14 cellular contexts compared by ENCODE assay signal in genomic region chr14:63874223-63874622, GRCh38. TPM values are rescaled to one million over a fixed set of nuclear protein-coding genes. Genes with fewer than 3 reads are reported as not detected.
A peak's percentile ranks its signal among the peaks of the same experiment; 100 is the strongest.
DNase-seq lines count a peak whose midpoint lies in the region; ATAC-seq and TF ChIP-seq lines count a peak whose summit lies in the region.
"Had no signal": no experiment of that assay in that cellular context is flagged by ENCODE, and none has a peak within 500 bp of the region (broad histone marks: within the 10 kb centered on the region; RNA-seq: fewer than 3 reads in every experiment).

No MANE protein-coding gene starts in this region.

- H3K27ac Mint-ChIP-seq in CD4-positive, CD25-positive, alpha-beta regulatory T cell, result peak overlapping the region in 1 of 3 donors; percentile 9
- no peak overlapping the region for H3K27ac Mint-ChIP-seq in activated naive CD4-positive, alpha-beta T cell treated with anti-CD3 and anti-CD28 coated beads, Interleukin-2, amount 50 U/mL, for 72 hours
- no peak overlapping the region for H3K27ac Mint-ChIP-seq in stimulated activated naive B cell treated with anti-CD40 and anti-IgM and Interleukin-4, amounts not matched to agents 10 μg/mL and 1 μg/mL and 100 μg/mL, for 72 hours

- H3K4me2 ChIP-seq in OCI-LY7 (ENCODE audit: low read length), result peak overlapping the region; percentile 37; the same call in 1 of the 2 replicates

- peaks cover 41 to 69% (median 58%) of the 10 kb centered on the region in 4 donors for H3K4me1 Mint-ChIP-seq in CD4-positive, CD25-positive, alpha-beta regulatory T cell
- peaks cover 28 to 39% of the 10 kb centered on the region in 2 donors for H3K4me1 Mint-ChIP-seq in stimulated activated naive B cell treated with anti-CD40 and anti-IgM and Interleukin-4, amounts not matched to agents 10 μg/mL and 1 μg/mL and 100 μg/mL, for 72 hours

- H3K27ac ChIP-seq in CD4-positive, CD25-positive, alpha-beta regulatory T cell (ENCODE audit: insufficient read depth, low read length, poor library complexity, severe bottlenecking), result no peak overlapping the region
- H3K27ac ChIP-seq in OCI-LY7 (ENCODE audit: low read depth, low read length, poor library complexity, severe bottlenecking) (no peak overlapping the region), foreskin keratinocyte (peak overlapping the region; percentile 80), prostate gland (peak overlapping the region; percentile 15 to 56)

- peak overlapping the region; percentile 14 for H3K4me3 ChIP-seq in CD4-positive, CD25-positive, alpha-beta regulatory T cell (ENCODE audit: low read depth, low read length)
- H3K4me3 ChIP-seq in OCI-LY7 (ENCODE audit: low read depth, low read length, poor library complexity, severe bottlenecking) (no peak overlapping the region), prostate gland (no peak overlapping the region)

- no peaks in the 10 kb centered on the region for H3K9me2 ChIP-seq in OCI-LY7 (ENCODE audit: insufficient read depth, low read length)

- TF ChIP-seq CTCF in OCI-LY7 (conservative IDR thresholded peaks at IDR 0.05; ENCODE audit: low read length) (no peak), foreskin keratinocyte (conservative IDR thresholded peaks at IDR 0.05) (no peak), prostate gland (IDR thresholded peaks at IDR 0.05) (no peak)

- ATAC-seq in CD4-positive, CD25-positive, alpha-beta regulatory T cell (ENCODE audit: low read depth in 2 of 2), result no peak
- ATAC-seq in foreskin keratinocyte, result no peak
- no peak for ATAC-seq in activated naive CD4-positive, alpha-beta T cell treated with anti-CD3 and anti-CD28 coated beads, Interleukin-2, amount 50 U/mL, for 72 hours
- no peak for ATAC-seq in stimulated activated naive B cell treated with anti-CD40 and anti-IgM and Interleukin-4, amounts not matched to agents 10 μg/mL and 1 μg/mL and 100 μg/mL, for 72 hours (replicated peaks)

- TF ChIP-seq POLR2A in prostate gland (IDR thresholded peaks at IDR 0.05), result no peak

- H3K4me1 ChIP-seq in CD4-positive, CD25-positive, alpha-beta regulatory T cell (ENCODE audit: control insufficient read depth, insufficient read depth, low read length, poor library complexity, severe bottlenecking), result peaks cover 39% of the 10 kb centered on the region
- H3K4me1 ChIP-seq in OCI-LY7 (ENCODE audit: insufficient read depth, low read length, poor library complexity, severe bottlenecking) (peaks cover 51% of the 10 kb centered on the region), foreskin keratinocyte (peaks cover 28% of the 10 kb centered on the region), prostate gland (replicated peaks) (no peaks in the 10 kb centered on the region)

- DNase-seq in CD4-positive, CD25-positive, alpha-beta regulatory T cell, result no peak
- DNase-seq in OCI-LY7 (ENCODE audit: low spot score) (no peak), foreskin keratinocyte (no peak), prostate gland (ENCODE audit: low spot score) (no peak), NCI-H524 (lab: John Stamatoyannopoulos, UW) (no peak), NCI-H748 (lab: John Stamatoyannopoulos, UW; ENCODE audit: unreplicated experiment) (no peak)
- no peak for DNase-seq in activated naive CD4-positive, alpha-beta T cell treated with anti-CD3 and anti-CD28 coated beads, Interleukin-2, amount 50 U/mL, for 72 hours (ENCODE audit: low spot score in 2 of 2)
- no peak for DNase-seq in stimulated activated naive B cell treated with anti-CD40 and anti-IgM and Interleukin-4, amounts not matched to agents 10 μg/mL and 1 μg/mL and 100 μg/mL, for 72 hours
- DNase-seq: activated T-cell treated with anti-CD3 and anti-CD28 coated beads, Interleukin-2, amount 50 U/mL, for 48 hours; AML-193; caudate nucleus; EL; Karpas-422; SHP77 treated with DMSO at 0.1 percent for 48 hours had no signal

- intact Hi-C loops in OCI-LY7 (cut with micrococcal nuclease; ENCODE audit: unreplicated experiment), result no loop called here
- intact Hi-C loops in prostate gland (cut with DNase I), result no loop called here

- peaks cover 8% of the 10 kb centered on the region for H3K36me3 ChIP-seq in CD4-positive, CD25-positive, alpha-beta regulatory T cell (ENCODE audit: control insufficient read depth, insufficient read depth, low read length)
- H3K36me3 ChIP-seq in OCI-LY7 (ENCODE audit: insufficient read depth, low read length), result peaks cover 16% of the 10 kb centered on the region
- H3K36me3 ChIP-seq in prostate gland, result no peaks in the 10 kb centered on the region

- H3K79me2 ChIP-seq in OCI-LY7 (ENCODE audit: insufficient read depth, low read depth, low read length), result peaks cover 76% of the 10 kb centered on the region

- H3K9me3 ChIP-seq in CD4-positive, CD25-positive, alpha-beta regulatory T cell (ENCODE audit: control insufficient read depth in 2 of 2, low read length in 2 of 2), result no peaks in the 10 kb centered on the region
- H3K9me3 ChIP-seq in OCI-LY7 (ENCODE audit: low read length), result no peaks in the 10 kb centered on the region
- no peaks in the 10 kb centered on the region for H3K9me3 ChIP-seq in prostate gland

- 25% methylated on average over 3 of the region's 3 CpGs for WGBS in prostate gland

- H3K4me3 Mint-ChIP-seq in CD4-positive, CD25-positive, alpha-beta regulatory T cell, result peak overlapping the region in 3 of 4 donors; percentile 36 to 73 (median 70)
- no peak overlapping the region for H3K4me3 Mint-ChIP-seq in stimulated activated naive B cell treated with anti-CD40 and anti-IgM and Interleukin-4, amounts not matched to agents 10 μg/mL and 1 μg/mL and 100 μg/mL, for 72 hours

- POLR2A ChIA-PET in OCI-LY7 (lab: Charles Lee), result interaction anchor here (1.2 to 1.7 kb wide), 3 partner anchors 18 to 148 kb away, joined by 3 to 4 read pairs (median 3); no protein-coding TSS in a partner anchor

- no TSS peak for BruUV-seq in OCI-LY7 (replicated peaks; lab: Mats Ljungman, UMichigan)

- H3K27me3 ChIP-seq in CD4-positive, CD25-positive, alpha-beta regulatory T cell (ENCODE audit: control insufficient read depth, insufficient read depth, low read length), result no peaks in the 10 kb centered on the region
- no peaks in the 10 kb centered on the region for H3K27me3 ChIP-seq in foreskin keratinocyte
- no peaks in the 10 kb centered on the region for H3K27me3 ChIP-seq in prostate gland (replicated peaks; ENCODE audit: insufficient read depth)

- H2AFZ ChIP-seq in OCI-LY7 (ENCODE audit: low read length), result peak overlapping the region; percentile 39; the same call in 1 of the 2 replicates

- H3K9me3 Mint-ChIP-seq in CD4-positive, CD25-positive, alpha-beta regulatory T cell, result peaks cover 0 to 2% (median 0%) of the 10 kb centered on the region in 7 donors
- H3K9me3 Mint-ChIP-seq in activated naive CD4-positive, alpha-beta T cell treated with anti-CD3 and anti-CD28 coated beads, Interleukin-2, amount 50 U/mL, for 72 hours, result no peaks in the 10 kb centered on the region
- no peaks in the 10 kb centered on the region for H3K9me3 Mint-ChIP-seq in stimulated activated naive B cell treated with anti-CD40 and anti-IgM and Interleukin-4, amounts not matched to agents 10 μg/mL and 1 μg/mL and 100 μg/mL, for 72 hours

- H3K36me3 Mint-ChIP-seq in CD4-positive, CD25-positive, alpha-beta regulatory T cell, result peaks cover 28% of the 10 kb centered on the region
- no peaks in the 10 kb centered on the region for H3K36me3 Mint-ChIP-seq in activated naive CD4-positive, alpha-beta T cell treated with anti-CD3 and anti-CD28 coated beads, Interleukin-2, amount 50 U/mL, for 72 hours
- peaks cover 0 to 5% of the 10 kb centered on the region in 2 donors for H3K36me3 Mint-ChIP-seq in stimulated activated naive B cell treated with anti-CD40 and anti-IgM and Interleukin-4, amounts not matched to agents 10 μg/mL and 1 μg/mL and 100 μg/mL, for 72 hours

- H3K27me3 Mint-ChIP-seq in CD4-positive, CD25-positive, alpha-beta regulatory T cell, result no peaks in the 10 kb centered on the region
- no peaks in the 10 kb centered on the region for H3K27me3 Mint-ChIP-seq in stimulated activated naive B cell treated with anti-CD40 and anti-IgM and Interleukin-4, amounts not matched to agents 10 μg/mL and 1 μg/mL and 100 μg/mL, for 72 hours

- CTCF ChIA-PET in OCI-LY7 (lab: Charles Lee; ENCODE audit: unreplicated experiment), result no interaction called here

- no peaks in the 10 kb centered on the region for H4K20me1 ChIP-seq in OCI-LY7 (ENCODE audit: insufficient read depth, low read length)

RNA-seq across cellular contexts. Expression of gene SYNE2, which starts 21.4 kb away (rescaled TPM):
- 348 TPM for total RNA-seq in CD4-positive, CD25-positive, alpha-beta regulatory T cell
- 10 to 100 TPM; 25.6 to 44.9 (median 32.2) TPM for polyA plus RNA-seq in CD4-positive, CD25-positive, alpha-beta regulatory T cell
- total RNA-seq in OCI-LY7 (2014; rRNA removed; shearing (Covaris generic)), result 131 and 150 TPM in 2 replicates
- total RNA-seq in OCI-LY7 (2022) (212 and 232 TPM in 2 replicates), foreskin keratinocyte (20.8 and 22.5 TPM in 2 replicates), prostate gland (100 to 1,000 TPM; 104 to 390 TPM)
- 5.2 and 6.9 TPM in 2 replicates for polyA plus RNA-seq in foreskin keratinocyte
- 10 to 100 TPM; 39.4 to 41.0 TPM for total RNA-seq in activated naive CD4-positive, alpha-beta T cell treated with anti-CD3 and anti-CD28 coated beads, Interleukin-2, amount 50 U/mL, for 72 hours

Comparison
In these comparisons a context has a peak if more than half of its experiments do, and no peak if none do; other contexts are left out.
1. H3K27ac ChIP-seq: peak in foreskin keratinocyte (single experiment) and prostate gland (2 of 2); none in CD4-positive, CD25-positive, alpha-beta regulatory T cell (single experiment) and OCI-LY7 (single experiment).
2. H3K4me3 Mint-ChIP-seq: peak in CD4-positive, CD25-positive, alpha-beta regulatory T cell (3 of 4); none in stimulated activated naive B cell treated with anti-CD40 and anti-IgM and Interleukin-4, amounts not matched to agents 10 μg/mL and 1 μg/mL and 100 μg/mL, for 72 hours (0 of 2).